In the genomic region with DNA sequence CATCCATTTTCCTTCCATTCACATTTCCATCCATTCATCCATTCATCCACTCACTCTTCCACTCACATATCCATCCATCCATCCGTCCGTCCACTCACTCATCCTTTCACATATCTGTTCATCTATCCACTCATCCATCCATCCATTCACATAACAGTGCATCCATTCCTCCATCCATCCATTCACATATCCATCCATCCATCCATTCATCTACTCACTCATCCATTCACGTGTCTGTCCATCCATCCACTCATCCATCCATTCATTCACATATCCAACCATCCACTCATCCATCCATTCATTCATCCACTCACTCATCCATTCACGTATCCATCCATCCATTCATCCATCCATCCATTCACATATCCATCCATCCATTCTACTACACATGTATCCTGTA, we compare ENCODE assay signal across 24 cellular contexts. TPM values are rescaled to one million over a fixed set of nuclear protein-coding genes. Genes with fewer than 3 reads are reported as not detected.
"Had no signal": no experiment of that assay in that cellular context is flagged by ENCODE, and none has a peak within 500 bp of the region (broad histone marks: within the 10 kb centered on the region; RNA-seq: fewer than 3 reads in every experiment).

No MANE protein-coding gene starts in this region.

- H3K4me1 ChIP-seq: SJSA1 had no signal

- H3K9me3 ChIP-seq: MG63, SJSA1 had no signal

- H3K36me3 ChIP-seq: MG63, SJSA1 had no signal

- FAIRE-seq: HTR-8/SVneo, RCC 7860 had no signal

- H3K27me3 ChIP-seq: SJSA1 had no signal

- H3K27ac ChIP-seq: HL-60, SJSA1, SK-N-MC had no signal

- DNase-seq: Karpas-422, KG1, NCI-H1092, NCI-H1105 treated with DMSO at 0.1 percent for 48 hours, NCI-H1417 treated with DMSO at 0.1 percent for 48 hours, NCI-H146, NCI-H1694 treated with DMSO at 0.1 percent for 48 hours, NCI-H1930, NCI-H2081, NCI-H2171, NCI-H226, NCI-H510A, NCI-H524 treated with DMSO at 0.1 percent for 48 hours, NCI-H69, NCI-H774, Right ventricle myocardium superior, RPMI8226, SIG-M5 had no signal

- H3K4me3 ChIP-seq: MG63, SJSA1, SK-N-MC had no signal

RNA-seq across cellular contexts. Expression of gene SCNN1G, which starts 42.6 kb away (rescaled TPM):
- total RNA-seq: SJSA1 had no signal
